In the genomic region with DNA sequence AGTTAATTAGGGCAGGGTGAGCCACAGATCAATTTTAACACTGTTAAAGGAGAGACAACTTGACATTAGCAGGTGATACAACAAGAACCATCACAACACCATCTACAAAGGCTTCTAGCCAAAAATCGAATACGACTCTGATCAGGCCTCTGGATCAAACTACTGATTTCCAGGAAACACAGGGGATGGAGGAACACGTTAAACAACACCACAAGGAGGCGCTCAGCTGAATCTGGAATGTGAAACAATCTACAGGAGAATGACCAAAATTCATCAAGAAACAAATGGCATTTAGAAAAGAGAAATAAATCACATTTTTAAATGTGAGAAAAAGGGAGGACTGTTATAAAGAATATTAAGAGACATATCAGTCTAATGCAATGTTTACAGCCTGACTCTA, we compare ENCODE assay signal across 14 cellular contexts.
DNase-seq lines count a peak whose midpoint lies in the region; ATAC-seq and TF ChIP-seq lines count a peak whose summit lies in the region.
"Had no signal": no experiment of that assay in that cellular context is flagged by ENCODE, and none has a peak within 500 bp of the region (broad histone marks: within the 10 kb centered on the region; RNA-seq: fewer than 3 reads in every experiment).

No MANE protein-coding gene starts in this region.

- TF ChIP-seq CTCF in 22Rv1 (IDR thresholded peaks at IDR 0.05) (peak; percentile 29), NB4 (IDR thresholded peaks at IDR 0.05; ENCODE audit: low read depth, low read length) (peak; percentile 60), choroid plexus epithelial cell (conservative IDR thresholded peaks at IDR 0.05; ENCODE audit: low read depth, low read length) (peak; percentile 30)

- no peak overlapping the region for H3K27ac ChIP-seq in 22Rv1
- H3K27ac ChIP-seq: heart left ventricle, pancreas, stomach had no signal

- ATAC-seq in HG03039 (IDR thresholded peaks at IDR 0.05; ENCODE audit: unreplicated experiment) (no peak), HG02763 (IDR thresholded peaks at IDR 0.05; ENCODE audit: unreplicated experiment) (no peak)
- ATAC-seq: activated naive CD4-positive, alpha-beta T cell treated with anti-CD3 and anti-CD28 coated beads, Interleukin-2, amount 50 U/mL, for 72 hours; heart left ventricle; mucosa of descending colon; pancreas had no signal

- no peak overlapping the region for H3K4me3 ChIP-seq in NB4 (ENCODE audit: low read depth, low read length)
- H3K4me3 ChIP-seq in choroid plexus epithelial cell (ENCODE audit: low read depth, low read length) = no peak overlapping the region
- H3K4me3 ChIP-seq: heart left ventricle, mucosa of descending colon, pancreas, stomach had no signal

- DNase-seq in EH (ENCODE audit: low read depth) = peak; percentile 9
- no peak for DNase-seq in NB4 (ENCODE audit: low read depth)
- DNase-seq in choroid plexus epithelial cell (ENCODE audit: low read depth) = no peak
- no peak for DNase-seq in NCI-H1048 (lab: John Stamatoyannopoulos, UW)
- no peak for DNase-seq in nucleus accumbens (lab: John Stamatoyannopoulos, UW)
- DNase-seq: heart left ventricle, mucosa of descending colon, pancreas, stomach, T-helper 2 cell had no signal

- TF ChIP-seq POLR2A in NB4 (IDR thresholded peaks at IDR 0.05; ENCODE audit: extremely low read depth, insufficient read length) = no peak
